Comparison of ENCODE assay signal across 15 cellular contexts in the genomic region with DNA sequence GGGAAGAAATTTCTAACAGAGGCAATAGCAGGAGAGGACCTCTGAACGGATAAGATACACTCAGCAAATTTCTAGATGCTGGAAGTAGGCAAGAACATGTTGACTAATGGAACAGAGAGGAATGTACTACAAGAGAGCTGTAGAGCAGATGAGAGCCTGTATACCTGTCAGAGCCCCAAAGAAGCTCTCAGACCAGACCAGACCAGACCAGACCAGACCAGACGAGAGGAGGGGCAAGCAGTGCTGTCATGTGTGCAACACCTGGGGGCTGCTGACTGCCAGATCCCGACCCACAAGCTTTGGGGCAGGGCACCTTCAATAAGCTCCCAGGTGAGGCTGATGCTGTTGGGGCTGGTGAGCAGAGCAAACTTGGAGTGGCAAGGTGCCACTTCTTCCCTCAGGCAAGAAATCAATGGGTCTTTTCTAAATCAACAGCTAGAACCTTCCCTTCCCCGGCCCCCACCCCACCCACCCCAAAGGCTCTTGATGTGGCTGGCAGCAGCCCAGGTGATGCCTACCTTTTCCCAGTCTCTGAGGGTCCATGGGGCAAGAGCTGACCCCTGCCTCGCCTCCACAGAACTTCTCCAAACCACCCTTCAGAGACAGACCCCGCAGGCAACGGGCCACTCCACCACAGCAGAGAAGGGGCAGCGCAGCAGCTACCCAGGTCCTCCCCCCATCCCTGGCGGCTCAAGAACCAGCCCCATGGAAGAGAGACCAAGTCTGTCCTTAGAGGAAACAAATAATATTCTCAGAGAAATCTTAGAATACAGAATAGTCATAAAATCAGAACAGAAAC. TPM values are rescaled to one million over a fixed set of nuclear protein-coding genes. Genes with fewer than 3 reads are reported as not detected.
DNase-seq lines count a peak whose midpoint lies in the region; ATAC-seq and TF ChIP-seq lines count a peak whose summit lies in the region.
"Had no signal": no experiment of that assay in that cellular context is flagged by ENCODE, and none has a peak within 500 bp of the region (broad histone marks: within the 10 kb centered on the region; RNA-seq: fewer than 3 reads in every experiment).

No MANE protein-coding gene starts in this region.

- no peak for ATAC-seq in CD4-positive, alpha-beta T cell (ENCODE audit: poor library complexity)
- ATAC-seq in naive thymus-derived CD4-positive, alpha-beta T cell, result no peak
- ATAC-seq in HG02885 (IDR thresholded peaks at IDR 0.05; ENCODE audit: poor library complexity, unreplicated experiment), result no peak

- H3K4me3 ChIP-seq in CD8-positive, alpha-beta memory T cell (ENCODE audit: low read length), result no peak overlapping the region
- H3K4me3 ChIP-seq in naive thymus-derived CD4-positive, alpha-beta T cell (ENCODE audit: low read length), result no peak overlapping the region
- H3K4me3 ChIP-seq: coronary artery, spleen had no signal

- POLR2A ChIA-PET in CD4-positive, alpha-beta T cell (lab: Charles Lee), result no interaction called here
- POLR2A ChIA-PET in CD8-positive, alpha-beta memory T cell (lab: Charles Lee), result interaction anchor here (1.0 kb wide), 1 partner anchor 28 kb away, joined by 5 read pairs; no protein-coding TSS in a partner anchor
- POLR2A ChIA-PET in naive thymus-derived CD4-positive, alpha-beta T cell (lab: Charles Lee), result no interaction called here

- no peaks in the 10 kb centered on the region for H3K9me3 ChIP-seq in CD4-positive, alpha-beta T cell (ENCODE audit: control insufficient read depth, low read length)
- no peaks in the 10 kb centered on the region for H3K9me3 ChIP-seq in CD8-positive, alpha-beta memory T cell (ENCODE audit: low read length)
- no peaks in the 10 kb centered on the region for H3K9me3 ChIP-seq in naive thymus-derived CD4-positive, alpha-beta T cell (ENCODE audit: control insufficient read depth in 2 of 3, low read length in 3 of 3)
- H3K9me3 ChIP-seq: spleen had no signal

- no peaks in the 10 kb centered on the region for H3K9me3 Mint-ChIP-seq in CD4-positive, alpha-beta T cell
- H3K9me3 Mint-ChIP-seq in CD8-positive, alpha-beta memory T cell, result no peaks in the 10 kb centered on the region
- H3K9me3 Mint-ChIP-seq in activated naive CD8-positive, alpha-beta T cell (ENCODE audit: low read depth), result no peaks in the 10 kb centered on the region
- peaks cover 0 to 3% (median 0%) of the 10 kb centered on the region in 11 donors for H3K9me3 Mint-ChIP-seq in naive thymus-derived CD4-positive, alpha-beta T cell

- TF ChIP-seq CTCF in CD4-positive, alpha-beta T cell (IDR thresholded peaks at IDR 0.05), result no peak
- no peak for TF ChIP-seq CTCF in GM20000 (IDR thresholded peaks at IDR 0.05; ENCODE audit: extremely low read depth, missing control alignments)

- H3K36me3 ChIP-seq in CD8-positive, alpha-beta memory T cell (ENCODE audit: insufficient read depth, low read length), result no peaks in the 10 kb centered on the region
- no peaks in the 10 kb centered on the region for H3K36me3 ChIP-seq in naive thymus-derived CD4-positive, alpha-beta T cell (ENCODE audit: control insufficient read depth in 2 of 3, insufficient read depth in 3 of 3, low read length in 3 of 3)

- no peaks in the 10 kb centered on the region for H3K27me3 ChIP-seq in CD4-positive, alpha-beta T cell (ENCODE audit: control insufficient read depth, insufficient read depth, low read length)
- no peaks in the 10 kb centered on the region for H3K27me3 ChIP-seq in CD8-positive, alpha-beta memory T cell (ENCODE audit: insufficient read depth, low read length, poor library complexity, severe bottlenecking)
- no peaks in the 10 kb centered on the region for H3K27me3 ChIP-seq in naive thymus-derived CD4-positive, alpha-beta T cell (ENCODE audit: control insufficient read depth in 2 of 2, insufficient read depth in 2 of 2, low read length in 2 of 2)

- CTCF ChIA-PET in CD4-positive, alpha-beta T cell (lab: Charles Lee), result no interaction called here
- CTCF ChIA-PET in CD8-positive, alpha-beta memory T cell (lab: Charles Lee), result interaction anchor here (1.3 kb wide), 1 partner anchor 32 kb away, joined by 3 read pairs; a partner anchor contains a TSS
- CTCF ChIA-PET in naive thymus-derived CD4-positive, alpha-beta T cell (lab: Charles Lee), result no interaction called here

- intact Hi-C loops in CD4-positive, alpha-beta T cell (cut with DNase I, micrococcal nuclease), result loop anchor here in 1 of 2 experiments (10.0 kb wide), 1 partner anchor 50 kb away; a partner anchor contains a TSS
- intact Hi-C loops in naive thymus-derived CD4-positive, alpha-beta T cell (cut with micrococcal nuclease), result no loop called here

- no peaks in the 10 kb centered on the region for H3K27me3 Mint-ChIP-seq in CD4-positive, alpha-beta T cell
- H3K27me3 Mint-ChIP-seq in CD8-positive, alpha-beta memory T cell, result peaks cover 0 to 2% of the 10 kb centered on the region in 2 donors
- H3K27me3 Mint-ChIP-seq in activated naive CD8-positive, alpha-beta T cell, result no peaks in the 10 kb centered on the region
- no peaks in the 10 kb centered on the region for H3K27me3 Mint-ChIP-seq in naive thymus-derived CD4-positive, alpha-beta T cell

- DNase-seq in CD4-positive, alpha-beta T cell, result no peak
- DNase-seq in CD8-positive, alpha-beta memory T cell, result no peak
- no peak for DNase-seq in naive thymus-derived CD4-positive, alpha-beta T cell
- DNase-seq in GM20000 (ENCODE audit: low spot score) (no peak), NCI-H446 (lab: John Stamatoyannopoulos, UW) (no peak), NCI-H524 (lab: John Stamatoyannopoulos, UW) (no peak)
- DNase-seq: activated gamma-delta T cell, MM.1S, NCI-H187 treated with DMSO at 0.1 percent for 48 hours, NCI-H524 treated with DMSO at 0.1 percent for 48 hours, spleen, trophoblast cell had no signal

- peak overlapping the region; percentile 46 for H3K4me3 Mint-ChIP-seq in CD4-positive, alpha-beta T cell
- H3K4me3 Mint-ChIP-seq in CD8-positive, alpha-beta memory T cell, result peak overlapping the region in 4 of 7 donors; percentile 1 to 23 (median 14)
- H3K4me3 Mint-ChIP-seq in activated naive CD8-positive, alpha-beta T cell, result no peak overlapping the region
- peak overlapping the region in 8 of 10 donors; percentile 5 to 67 (median 46) for H3K4me3 Mint-ChIP-seq in naive thymus-derived CD4-positive, alpha-beta T cell

- peaks cover 30% of the 10 kb centered on the region for H3K36me3 Mint-ChIP-seq in CD4-positive, alpha-beta T cell (ENCODE audit: low read depth)
- H3K36me3 Mint-ChIP-seq in CD8-positive, alpha-beta memory T cell, result peaks cover 0 to 34% (median 0%) of the 10 kb centered on the region in 3 donors
- no peaks in the 10 kb centered on the region for H3K36me3 Mint-ChIP-seq in activated naive CD8-positive, alpha-beta T cell
- no peaks in the 10 kb centered on the region for H3K36me3 Mint-ChIP-seq in naive thymus-derived CD4-positive, alpha-beta T cell

- no peak overlapping the region for H3K27ac ChIP-seq in CD4-positive, alpha-beta T cell (ENCODE audit: low read depth, low read length)
- no peak overlapping the region for H3K27ac ChIP-seq in CD8-positive, alpha-beta memory T cell (ENCODE audit: low read depth, low read length)
- H3K27ac ChIP-seq in naive thymus-derived CD4-positive, alpha-beta T cell (ENCODE audit: low read depth, low read length), result peak overlapping the region; percentile 44
- H3K27ac ChIP-seq: coronary artery, spleen had no signal

- peaks cover 70% of the 10 kb centered on the region for H3K4me1 Mint-ChIP-seq in CD4-positive, alpha-beta T cell (ENCODE audit: low read depth)
- peaks cover 54 to 77% (median 69%) of the 10 kb centered on the region in 3 donors for H3K4me1 Mint-ChIP-seq in CD8-positive, alpha-beta memory T cell
- peaks cover 58% of the 10 kb centered on the region for H3K4me1 Mint-ChIP-seq in activated naive CD8-positive, alpha-beta T cell (ENCODE audit: low read depth)
- H3K4me1 Mint-ChIP-seq in naive thymus-derived CD4-positive, alpha-beta T cell, result peaks cover 34 to 81% (median 61%) of the 10 kb centered on the region in 7 donors

- H3K27ac Mint-ChIP-seq in CD4-positive, alpha-beta T cell, result peak overlapping the region; percentile 83
- peak overlapping the region in 7 of 8 donors; percentile 21 to 92 (median 74) for H3K27ac Mint-ChIP-seq in CD8-positive, alpha-beta memory T cell
- peak overlapping the region; percentile 89 for H3K27ac Mint-ChIP-seq in activated naive CD8-positive, alpha-beta T cell
- H3K27ac Mint-ChIP-seq in naive thymus-derived CD4-positive, alpha-beta T cell, result peak overlapping the region in 8 of 9 donors; percentile 59 to 89 (median 80)

- H3K4me1 ChIP-seq in CD8-positive, alpha-beta memory T cell (ENCODE audit: insufficient read depth, low read length), result peaks cover 60% of the 10 kb centered on the region
- H3K4me1 ChIP-seq in naive thymus-derived CD4-positive, alpha-beta T cell (ENCODE audit: control insufficient read depth in 2 of 2, insufficient read depth in 2 of 2, low read length in 2 of 2), result peaks cover 10 to 16% of the 10 kb centered on the region in 2 donors

RNA-seq across cellular contexts. Expression of a gene that starts 32.7 kb away (rescaled TPM):
- 100 to 1,000 TPM; 120 to 133 TPM for total RNA-seq in CD4-positive, alpha-beta T cell
- 100 to 1,000 TPM in 1 of 2 experiments, 10 to 100 TPM in 1; 49.5 to 120 TPM for total RNA-seq in CD8-positive, alpha-beta memory T cell
- 24.3 TPM for polyA plus RNA-seq in CD8-positive, alpha-beta memory T cell
- total RNA-seq in naive thymus-derived CD4-positive, alpha-beta T cell, result 100 to 1,000 TPM in 3 of 5 experiments, 10 to 100 TPM in 2; 72.7 to 155 (median 103) TPM
- 10 to 100 TPM; 12.1 to 22.5 TPM for polyA plus RNA-seq in naive thymus-derived CD4-positive, alpha-beta T cell

RNA-seq across cellular contexts. Expression of a gene that starts 45.1 kb away (rescaled TPM):
- 10 to 100 TPM; 61.2 to 67.4 TPM for total RNA-seq in CD4-positive, alpha-beta T cell
- 100 to 1,000 TPM; 208 to 214 TPM for total RNA-seq in CD8-positive, alpha-beta memory T cell
- polyA plus RNA-seq in CD8-positive, alpha-beta memory T cell, result 58.0 TPM
- 100 to 1,000 TPM in 2 of 5 experiments, 10 to 100 TPM in 3; 50.6 to 120 (median 61.6) TPM for total RNA-seq in naive thymus-derived CD4-positive, alpha-beta T cell
- 10 to 100 TPM; 20.0 to 47.2 TPM for polyA plus RNA-seq in naive thymus-derived CD4-positive, alpha-beta T cell
